Comparison of ENCODE assay signal across 2 cellular contexts in genomic region chr11:74141908-74142307, GRCh38.
TF ChIP-seq lines count a peak whose summit lies in the region.

No MANE protein-coding gene starts in this region.

TF ChIP-seq in A549, 52 proteins besides CTCF, POLR2A, EP300 and RAD21:
- TF ChIP-seq PHF8 (IDR thresholded peaks at IDR 0.05; ENCODE audit: borderline replicate concordance, low read depth), result no peak
- TF ChIP-seq MAZ (IDR thresholded peaks at IDR 0.05; ENCODE audit: borderline replicate concordance, low read depth, low read length), result no peak
- TF ChIP-seq HDAC2 (IDR thresholded peaks at IDR 0.05), result no peak
- TF ChIP-seq CBX8 (IDR thresholded peaks at IDR 0.05), result no peak
- TF ChIP-seq FOXS1 (CRISPR knock-in tag; IDR thresholded peaks at IDR 0.05), result no peak
- no peak for TF ChIP-seq FOSB (CRISPR knock-in tag; IDR thresholded peaks at IDR 0.05)
- TF ChIP-seq BCL3 (IDR thresholded peaks at IDR 0.05), result no peak
- no peak for TF ChIP-seq SMC3 (IDR thresholded peaks at IDR 0.05)
- no peak for TF ChIP-seq HOXB5 (CRISPR knock-in tag; IDR thresholded peaks at IDR 0.05)
- no peak for TF ChIP-seq RFX5 (IDR thresholded peaks at IDR 0.05)
- TF ChIP-seq CEBPB (IDR thresholded peaks at IDR 0.05), result no peak
- no peak for TF ChIP-seq HOXA7 (CRISPR knock-in tag; IDR thresholded peaks at IDR 0.05)
- no peak for TF ChIP-seq RCOR1 (IDR thresholded peaks at IDR 0.05; ENCODE audit: low read depth, low read length)
- no peak for TF ChIP-seq JUNB (IDR thresholded peaks at IDR 0.05)
- TF ChIP-seq MYC (IDR thresholded peaks at IDR 0.05; ENCODE audit: borderline replicate concordance, low read length), result no peak
- no peak for TF ChIP-seq ZFP36 (IDR thresholded peaks at IDR 0.05; ENCODE audit: borderline replicate concordance, partially characterized antibody)

TF ChIP-seq in HepG2, 621 proteins besides CTCF, POLR2A, EP300 and RAD21:
- TF ChIP-seq REST (IDR thresholded peaks at IDR 0.05; ENCODE audit: borderline replicate concordance in 1 of 2, low read depth in 1 of 2, low read length in 2 of 2) (no peak), CCDC6 (CRISPR knock-in tag; IDR thresholded peaks at IDR 0.05) (no peak)
- TF ChIP-seq, protein P1, sequence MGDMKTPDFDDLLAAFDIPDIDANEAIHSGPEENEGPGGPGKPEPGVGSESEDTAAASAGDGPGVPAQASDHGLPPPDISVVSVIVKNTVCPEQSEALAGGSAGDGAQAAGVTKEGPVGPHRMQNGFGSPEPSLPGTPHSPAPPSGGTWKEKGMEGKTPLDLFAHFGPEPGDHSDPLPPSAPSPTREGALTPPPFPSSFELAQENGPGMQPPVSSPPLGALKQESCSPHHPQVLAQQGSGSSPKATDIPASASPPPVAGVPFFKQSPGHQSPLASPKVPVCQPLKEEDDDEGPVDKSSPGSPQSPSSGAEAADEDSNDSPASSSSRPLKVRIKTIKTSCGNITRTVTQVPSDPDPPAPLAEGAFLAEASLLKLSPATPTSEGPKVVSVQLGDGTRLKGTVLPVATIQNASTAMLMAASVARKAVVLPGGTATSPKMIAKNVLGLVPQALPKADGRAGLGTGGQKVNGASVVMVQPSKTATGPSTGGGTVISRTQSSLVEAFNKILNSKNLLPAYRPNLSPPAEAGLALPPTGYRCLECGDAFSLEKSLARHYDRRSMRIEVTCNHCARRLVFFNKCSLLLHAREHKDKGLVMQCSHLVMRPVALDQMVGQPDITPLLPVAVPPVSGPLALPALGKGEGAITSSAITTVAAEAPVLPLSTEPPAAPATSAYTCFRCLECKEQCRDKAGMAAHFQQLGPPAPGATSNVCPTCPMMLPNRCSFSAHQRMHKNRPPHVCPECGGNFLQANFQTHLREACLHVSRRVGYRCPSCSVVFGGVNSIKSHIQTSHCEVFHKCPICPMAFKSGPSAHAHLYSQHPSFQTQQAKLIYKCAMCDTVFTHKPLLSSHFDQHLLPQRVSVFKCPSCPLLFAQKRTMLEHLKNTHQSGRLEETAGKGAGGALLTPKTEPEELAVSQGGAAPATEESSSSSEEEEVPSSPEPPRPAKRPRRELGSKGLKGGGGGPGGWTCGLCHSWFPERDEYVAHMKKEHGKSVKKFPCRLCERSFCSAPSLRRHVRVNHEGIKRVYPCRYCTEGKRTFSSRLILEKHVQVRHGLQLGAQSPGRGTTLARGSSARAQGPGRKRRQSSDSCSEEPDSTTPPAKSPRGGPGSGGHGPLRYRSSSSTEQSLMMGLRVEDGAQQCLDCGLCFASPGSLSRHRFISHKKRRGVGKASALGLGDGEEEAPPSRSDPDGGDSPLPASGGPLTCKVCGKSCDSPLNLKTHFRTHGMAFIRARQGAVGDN (CRISPR knock-in tag; IDR thresholded peaks at IDR 0.05), result no peak
